ENCODE assay signal across 14 cellular contexts in genomic region chr20:58446264-58446937, GRCh38. TPM values are rescaled to one million over a fixed set of nuclear protein-coding genes. Genes with fewer than 3 reads are reported as not detected.
DNase-seq lines count a peak whose midpoint lies in the region; ATAC-seq and TF ChIP-seq lines count a peak whose summit lies in the region.
"Had no signal": no experiment of that assay in that cellular context is flagged by ENCODE, and none has a peak within 500 bp of the region (broad histone marks: within the 10 kb centered on the region; RNA-seq: fewer than 3 reads in every experiment).

No MANE protein-coding gene starts in this region.

- no peak for TF ChIP-seq CTCF in GM23338 (conservative IDR thresholded peaks at IDR 0.05; ENCODE audit: low read depth in 2 of 2)
- no peak for TF ChIP-seq CTCF in nephron (IDR thresholded peaks at IDR 0.05; ENCODE audit: unreplicated experiment in 3 of 3)

- no peaks in the 10 kb centered on the region; the same call in 1 of the 2 replicates for H4K20me1 ChIP-seq in GM23338 (replicated peaks; ENCODE audit: insufficient read depth)

- H3K36me3 ChIP-seq in GM23338 (ENCODE audit: insufficient read depth): 0 out of 2 replicates have a peak, but pooled peaks cover 5% of the 10 kb centered on the region

- H3K4me1 Mint-ChIP-seq in activated CD4-positive, alpha-beta T cell treated with anti-CD3 and anti-CD28 coated beads for 36 hours: peaks cover 5% of the 10 kb centered on the region
- H3K4me1 Mint-ChIP-seq in activated CD4-positive, alpha-beta T cell treated with anti-CD3 and anti-CD28 coated beads, Interleukin-2, amount 10 ng/mL, durations not matched to agents 24 days and 14 days: peaks cover 18% of the 10 kb centered on the region
- peaks cover 35% of the 10 kb centered on the region for H3K4me1 Mint-ChIP-seq in GM23338
- H3K4me1 Mint-ChIP-seq in activated CD8-positive, alpha-beta T cell treated with anti-CD3 and anti-CD28 coated beads, Interleukin-2, amount 10 ng/mL, durations not matched to agents 7 days and 5 days (ENCODE audit: low read depth): peaks cover 17% of the 10 kb centered on the region
- H3K4me1 Mint-ChIP-seq in nephron: peaks cover 25% of the 10 kb centered on the region

- DNase-seq in activated CD4-positive, alpha-beta T cell treated with anti-CD3 and anti-CD28 coated beads for 36 hours: no peak
- DNase-seq in activated CD4-positive, alpha-beta T cell treated with anti-CD3 and anti-CD28 coated beads, Interleukin-2, amount 10 ng/mL, durations not matched to agents 24 days and 14 days: no peak
- DNase-seq in GM23338 (ENCODE audit: low spot score) (no peak), SIG-M5 treated with dmso at 0.1 percent for 504 hours (lab: John Stamatoyannopoulos, UW; ENCODE audit: unreplicated experiment) (no peak)
- DNase-seq in activated CD8-positive, alpha-beta T cell treated with anti-CD3 and anti-CD28 coated beads, Interleukin-2, amount 10 ng/mL, durations not matched to agents 7 days and 5 days: no peak
- DNase-seq in effector CD8-positive, alpha-beta T cell (lab: John Stamatoyannopoulos, UW): no peak
- DNase-seq: HCEC 1CT, NCI-H1436 treated with DMSO at 0.1 percent for 48 hours, NCI-H2081, OCI-M1 had no signal

- H2AFZ ChIP-seq in GM23338: no peak overlapping the region

- H3K4me3 ChIP-seq in GM23338: no peak overlapping the region
- H3K4me3 ChIP-seq: BLaER1 treated with 17β-estradiol and CSF1 and Interleukin-3, amounts not matched to agents 10 nM and 100 nM had no signal

- peaks cover 42% of the 10 kb centered on the region for H3K36me3 Mint-ChIP-seq in activated CD4-positive, alpha-beta T cell treated with anti-CD3 and anti-CD28 coated beads for 36 hours (ENCODE audit: low read depth)
- H3K36me3 Mint-ChIP-seq in activated CD4-positive, alpha-beta T cell treated with anti-CD3 and anti-CD28 coated beads, Interleukin-2, amount 10 ng/mL, durations not matched to agents 24 days and 14 days (ENCODE audit: low read depth): peaks cover 42% of the 10 kb centered on the region
- H3K36me3 Mint-ChIP-seq in GM23338 (ENCODE audit: low read depth): peaks cover 25% of the 10 kb centered on the region; the same call in 2 of the 3 replicates
- peaks cover 47% of the 10 kb centered on the region for H3K36me3 Mint-ChIP-seq in activated CD8-positive, alpha-beta T cell treated with anti-CD3 and anti-CD28 coated beads, Interleukin-2, amount 10 ng/mL, durations not matched to agents 7 days and 5 days (ENCODE audit: low read depth)
- peaks cover 68% of the 10 kb centered on the region for H3K36me3 Mint-ChIP-seq in nephron (ENCODE audit: low read depth)

- ATAC-seq in activated CD4-positive, alpha-beta T cell treated with anti-CD3 and anti-CD28 coated beads for 36 hours: no peak
- no peak for ATAC-seq in GM23338
- ATAC-seq in activated CD8-positive, alpha-beta T cell treated with anti-CD3 and anti-CD28 coated beads, Interleukin-2, amount 10 ng/mL, durations not matched to agents 7 days and 5 days: no peak
- ATAC-seq in GM19452 (IDR thresholded peaks at IDR 0.05; ENCODE audit: unreplicated experiment): no peak

- H3K27me3 ChIP-seq in GM23338 (ENCODE audit: insufficient read depth): no peaks in the 10 kb centered on the region
- H3K27me3 ChIP-seq: BLaER1 treated with 17β-estradiol and CSF1 and Interleukin-3, amounts not matched to agents 10 nM and 100 nM had no signal

- intact Hi-C loops in activated CD4-positive, alpha-beta T cell treated with anti-CD3 and anti-CD28 coated beads for 36 hours (cut with DNase I, micrococcal nuclease): loop anchor here in 1 of 2 experiments (2.0 kb wide), 1 partner anchor 210 kb away; no protein-coding TSS in a partner anchor
- intact Hi-C loops in activated CD4-positive, alpha-beta T cell treated with anti-CD3 and anti-CD28 coated beads, Interleukin-2, amount 10 ng/mL, durations not matched to agents 24 days and 14 days (cut with micrococcal nuclease): loop anchor here (10.0 kb wide), 1 partner anchor 132 kb away; no protein-coding TSS in a partner anchor

- no peaks in the 10 kb centered on the region; the same call in 1 of the 2 replicates for H3F3A ChIP-seq in GM23338 (replicated peaks; ENCODE audit: low read depth)

- no peaks in the 10 kb centered on the region for H3K9me2 ChIP-seq in GM23338 (ENCODE audit: insufficient read depth)

- H3K27ac Mint-ChIP-seq in activated CD4-positive, alpha-beta T cell treated with anti-CD3 and anti-CD28 coated beads for 36 hours: peak overlapping the region; percentile 55
- H3K27ac Mint-ChIP-seq in activated CD4-positive, alpha-beta T cell treated with anti-CD3 and anti-CD28 coated beads, Interleukin-2, amount 10 ng/mL, durations not matched to agents 24 days and 14 days: no peak overlapping the region
- H3K27ac Mint-ChIP-seq in GM23338 (no peak overlapping the region), nephron (peak overlapping the region in 2 of 3 experiments; percentile 4 to 7)
- H3K27ac Mint-ChIP-seq in activated CD8-positive, alpha-beta T cell treated with anti-CD3 and anti-CD28 coated beads, Interleukin-2, amount 10 ng/mL, durations not matched to agents 7 days and 5 days: peak overlapping the region; percentile 6

- H3K79me2 ChIP-seq in GM23338 (replicated peaks; ENCODE audit: insufficient read depth): peaks cover 7% of the 10 kb centered on the region; the same call in 1 of the 2 replicates

- H3K4me1 ChIP-seq in GM23338 (ENCODE audit: insufficient read depth): peaks cover 17% of the 10 kb centered on the region

- H3K9me3 Mint-ChIP-seq in activated CD4-positive, alpha-beta T cell treated with anti-CD3 and anti-CD28 coated beads for 36 hours (ENCODE audit: low read depth): no peaks in the 10 kb centered on the region
- H3K9me3 Mint-ChIP-seq in activated CD4-positive, alpha-beta T cell treated with anti-CD3 and anti-CD28 coated beads, Interleukin-2, amount 10 ng/mL, durations not matched to agents 24 days and 14 days: no peaks in the 10 kb centered on the region
- no peaks in the 10 kb centered on the region for H3K9me3 Mint-ChIP-seq in GM23338
- no peaks in the 10 kb centered on the region for H3K9me3 Mint-ChIP-seq in activated CD8-positive, alpha-beta T cell treated with anti-CD3 and anti-CD28 coated beads, Interleukin-2, amount 10 ng/mL, durations not matched to agents 7 days and 5 days (ENCODE audit: insufficient read depth)
- no peaks in the 10 kb centered on the region for H3K9me3 Mint-ChIP-seq in nephron

- CTCF ChIA-PET in activated CD4-positive, alpha-beta T cell treated with anti-CD3 and anti-CD28 coated beads for 36 hours (lab: Charles Lee): interaction anchor here (0.9 to 1.2 kb wide), 3 partner anchors 10 to 211 kb away, joined by 3 to 4 read pairs (median 3); no protein-coding TSS in a partner anchor
- CTCF ChIA-PET in activated CD8-positive, alpha-beta T cell treated with anti-CD3 and anti-CD28 coated beads, Interleukin-2, amount 10 ng/mL, durations not matched to agents 7 days and 5 days (lab: Charles Lee): interaction anchor here (0.7 to 2.1 kb wide), 3 partner anchors 26 to 204 kb away, joined by 3 to 6 read pairs (median 3); no protein-coding TSS in a partner anchor

- no peak overlapping the region for H3K4me3 Mint-ChIP-seq in activated CD4-positive, alpha-beta T cell treated with anti-CD3 and anti-CD28 coated beads for 36 hours
- H3K4me3 Mint-ChIP-seq in activated CD4-positive, alpha-beta T cell treated with anti-CD3 and anti-CD28 coated beads, Interleukin-2, amount 10 ng/mL, durations not matched to agents 24 days and 14 days: no peak overlapping the region
- H3K4me3 Mint-ChIP-seq in GM23338 (no peak overlapping the region), nephron (no peak overlapping the region)
- H3K4me3 Mint-ChIP-seq in activated CD8-positive, alpha-beta T cell treated with anti-CD3 and anti-CD28 coated beads, Interleukin-2, amount 10 ng/mL, durations not matched to agents 7 days and 5 days: no peak overlapping the region

- POLR2A ChIA-PET in activated CD4-positive, alpha-beta T cell treated with anti-CD3 and anti-CD28 coated beads for 36 hours (lab: Charles Lee): no interaction called here
- POLR2A ChIA-PET in activated CD8-positive, alpha-beta T cell treated with anti-CD3 and anti-CD28 coated beads, Interleukin-2, amount 10 ng/mL, durations not matched to agents 7 days and 5 days (lab: Charles Lee): no interaction called here

- H3K27ac ChIP-seq in GM23338 (ENCODE audit: low read depth): peak overlapping the region; percentile 60; the same call in 1 of the 2 replicates
- H3K27ac ChIP-seq: 22Rv1; BLaER1 treated with 17β-estradiol and CSF1 and Interleukin-3, amounts not matched to agents 10 nM and 100 nM had no signal

- H3K4me2 ChIP-seq in GM23338: no peak overlapping the region

- H3K27me3 Mint-ChIP-seq in activated CD4-positive, alpha-beta T cell treated with anti-CD3 and anti-CD28 coated beads for 36 hours: no peaks in the 10 kb centered on the region
- H3K27me3 Mint-ChIP-seq in activated CD4-positive, alpha-beta T cell treated with anti-CD3 and anti-CD28 coated beads, Interleukin-2, amount 10 ng/mL, durations not matched to agents 24 days and 14 days: no peaks in the 10 kb centered on the region
- peaks cover 14% of the 10 kb centered on the region for H3K27me3 Mint-ChIP-seq in GM23338 (ENCODE audit: insufficient read depth, low read depth, poor library complexity)
- no peaks in the 10 kb centered on the region for H3K27me3 Mint-ChIP-seq in activated CD8-positive, alpha-beta T cell treated with anti-CD3 and anti-CD28 coated beads, Interleukin-2, amount 10 ng/mL, durations not matched to agents 7 days and 5 days (ENCODE audit: low read depth)
- H3K27me3 Mint-ChIP-seq in nephron (ENCODE audit: low read depth): no peaks in the 10 kb centered on the region

TF ChIP-seq in GM23338, 12 proteins besides CTCF, POLR2A, EP300 and RAD21:
- TF ChIP-seq EZH2 (IDR thresholded peaks at IDR 0.05; ENCODE audit: low read depth, unreplicated experiment): no peak
TF ChIP-seq in GM23338: peak in this region for 0.

RNA-seq across cellular contexts. Expression of gene VAPB, which starts 57.4 kb away (rescaled TPM):
- total RNA-seq in activated CD4-positive, alpha-beta T cell treated with anti-CD3 and anti-CD28 coated beads for 36 hours: 10 to 100 TPM; 43.9 to 54.5 TPM
- 35.0 and 36.5 TPM in 2 replicates for total RNA-seq in activated CD4-positive, alpha-beta T cell treated with anti-CD3 and anti-CD28 coated beads, Interleukin-2, amount 10 ng/mL, durations not matched to agents 24 days and 14 days
- 22.9 and 24.7 TPM in 2 replicates for total RNA-seq in GM23338 (2014; rRNA removed; shearing (Covaris generic))
- 17.4 and 18.8 TPM in 2 replicates for polyA plus RNA-seq in GM23338 (2016; fragmentation: Nextera tagmentation; extraction: Ambion mirVana)
- 10 to 100 TPM; 34.5 to 36.8 TPM for total RNA-seq in activated CD8-positive, alpha-beta T cell treated with anti-CD3 and anti-CD28 coated beads, Interleukin-2, amount 10 ng/mL, durations not matched to agents 7 days and 5 days

Comparison
In these comparisons a context has a peak if more than half of its experiments do, and no peak if none do; other contexts are left out.
1. H3K27ac Mint-ChIP-seq: peak in activated CD4-positive, alpha-beta T cell treated with anti-CD3 and anti-CD28 coated beads for 36 hours (single experiment), activated CD8-positive, alpha-beta T cell treated with anti-CD3 and anti-CD28 coated beads, Interleukin-2, amount 10 ng/mL, durations not matched to agents 7 days and 5 days (single experiment) and nephron (2 of 3); none in activated CD4-positive, alpha-beta T cell treated with anti-CD3 and anti-CD28 coated beads, Interleukin-2, amount 10 ng/mL, durations not matched to agents 24 days and 14 days (single experiment) and GM23338 (single experiment).